36 cellular contexts compared by ENCODE assay signal in genomic region chr20:48202334-48202733, GRCh38.
"Had no signal": no experiment of that assay in that cellular context is flagged by ENCODE, and none has a peak within 500 bp of the region (broad histone marks: within the 10 kb centered on the region; RNA-seq: fewer than 3 reads in every experiment).

No MANE protein-coding gene starts in this region.

- H3K27ac ChIP-seq: ascending aorta, cardiac muscle cell, VCaP had no signal

- DNase-seq: activated B cell treated with CpG ODN at 0.5 μM for 24 hours; activated CD4-positive, alpha-beta memory T cell treated with anti-CD3 and anti-CD28 coated beads for 36 hours; activated CD4-positive, alpha-beta T cell treated with anti-CD3 and anti-CD28 coated beads for 4 hours; activated CD4-positive, alpha-beta T cell treated with anti-CD3 and anti-CD28 coated beads, Interleukin-2, amount 10 ng/mL, durations not matched to agents 24 days and 14 days; activated CD4-positive, alpha-beta T cell treated with anti-CD3 and anti-CD28 coated beads, Interleukin-2, amount 50 U/mL, for 1 hour; activated CD4-positive, alpha-beta T cell treated with anti-CD3 and anti-CD28 coated beads, Interleukin-2, amount 50 U/mL, for 4 hours; activated CD4-positive, CD25-positive, alpha-beta regulatory T cell treated with anti-CD3 and anti-CD28 coated beads, Interleukin-2, amount 50 U/mL, for 72 hours; activated CD8-positive, alpha-beta memory T cell treated with anti-CD3 and anti-CD28 coated beads, Interleukin-2, amount 50 U/mL, for 4 hours; activated CD8-positive, alpha-beta T cell treated with anti-CD3 and anti-CD28 coated beads for 36 hours; activated effector memory CD4-positive, alpha-beta T cell treated with anti-CD3 and anti-CD28 coated beads, Interleukin-2, amount 50 U/mL, for 16 hours; activated gamma-delta T cell treated with Interleukin-2 at 50 U/mL for 16 hours; activated naive CD4-positive, alpha-beta T cell; activated naive CD4-positive, alpha-beta T cell treated with anti-CD3 and anti-CD28 coated beads for 36 hours; activated naive CD4-positive, alpha-beta T cell treated with anti-CD3 and anti-CD28 coated beads, Interleukin-2, amount 50 U/mL, for 16 hours; activated naive CD8-positive, alpha-beta T cell treated with anti-CD3 and anti-CD28 coated beads for 36 hours; activated T-cell treated with anti-CD3 and anti-CD28 coated beads for 4 hours; activated T-cell treated with anti-CD3 and anti-CD28 coated beads, Interleukin-2, amount 50 U/mL, for 1 hour; activated T-cell treated with anti-CD3 and anti-CD28 coated beads, Interleukin-2, amount 50 U/mL, for 4 hours; activated T-cell treated with anti-CD3 and anti-CD28 coated beads, Interleukin-2, amount 50 U/mL, for 72 hours; amygdala; anterior cingulate cortex; caudate nucleus; cerebellar nuclear complex; T-helper 1 cell; T-helper 2 cell; T-helper 9 cell had no signal

- H3K27me3 ChIP-seq: ascending aorta, cardiac muscle cell had no signal

- H3K9me3 ChIP-seq: ascending aorta had no signal

- H3K4me1 ChIP-seq: ascending aorta had no signal

- H3K36me3 ChIP-seq: ascending aorta, cardiac muscle cell had no signal

- ATAC-seq: activated CD8-positive, alpha-beta T cell treated with anti-CD3 and anti-CD28 coated beads for 36 hours; activated naive CD4-positive, alpha-beta T cell treated with anti-CD3 and anti-CD28 coated beads, Interleukin-2, amount 50 U/mL, for 72 hours; activated T-cell treated with anti-CD3 and anti-CD28 coated beads, Interleukin-2, amount 50 U/mL, for 4 hours; activated T-cell treated with anti-CD3 and anti-CD28 coated beads, Interleukin-2, amount 50 U/mL, for 72 hours; activated T-helper 17 cell treated with anti-CD3 and anti-CD28 coated beads, Interleukin-2, amount 50 U/mL, for 72 hours had no signal

- H3K4me1 Mint-ChIP-seq: activated B cell treated with CpG ODN at 0.5 μM for 24 hours; activated CD4-positive, alpha-beta T cell treated with anti-CD3 and anti-CD28 coated beads, Interleukin-2, amount 10 ng/mL, durations not matched to agents 24 days and 14 days; activated naive CD8-positive, alpha-beta T cell treated with anti-CD3 and anti-CD28 coated beads for 36 hours; activated T-helper 17 cell treated with anti-CD3 and anti-CD28 coated beads, Interleukin-2, amount 50 U/mL, for 72 hours; central memory CD8-positive, alpha-beta T cell had no signal

- H3K36me3 Mint-ChIP-seq: activated CD4-positive, alpha-beta memory T cell treated with anti-CD3 and anti-CD28 coated beads for 36 hours; activated naive CD4-positive, alpha-beta T cell treated with anti-CD3 and anti-CD28 coated beads, Interleukin-2, amount 50 U/mL, for 72 hours; activated naive CD8-positive, alpha-beta T cell treated with anti-CD3 and anti-CD28 coated beads for 36 hours; brain had no signal

- H3K9me3 Mint-ChIP-seq: activated B cell treated with CpG ODN at 0.5 μM for 24 hours; activated CD4-positive, alpha-beta memory T cell treated with anti-CD3 and anti-CD28 coated beads for 36 hours; activated CD4-positive, alpha-beta T cell treated with anti-CD3 and anti-CD28 coated beads, Interleukin-2, amount 10 ng/mL, durations not matched to agents 24 days and 14 days; activated CD8-positive, alpha-beta T cell treated with anti-CD3 and anti-CD28 coated beads for 36 hours; activated naive CD4-positive, alpha-beta T cell treated with anti-CD3 and anti-CD28 coated beads for 36 hours; activated naive CD4-positive, alpha-beta T cell treated with anti-CD3 and anti-CD28 coated beads, Interleukin-2, amount 50 U/mL, for 72 hours; activated naive CD8-positive, alpha-beta T cell treated with anti-CD3 and anti-CD28 coated beads for 36 hours; activated T-cell treated with anti-CD3 and anti-CD28 coated beads, Interleukin-2, amount 50 U/mL, for 4 hours; activated T-cell treated with anti-CD3 and anti-CD28 coated beads, Interleukin-2, amount 50 U/mL, for 72 hours; activated T-helper 1 cell treated with anti-CD3 and anti-CD28 coated beads, Interleukin-12 subunit alpha, Interleukin-12 subunit beta, Interleukin-2, Interleukin-4 antibody, amounts not matched to agents 30 ng/mL and 10 ng/mL and 1 ng/mL, durations not matched to agents 14 hours and 24 hours and 36 hours; activated T-helper 17 cell treated with anti-CD3 and anti-CD28 coated beads, Interleukin-2, amount 50 U/mL, for 72 hours; central memory CD8-positive, alpha-beta T cell; T-helper 1 cell treated with Interleukin-12 subunit alpha and Interleukin-12 subunit beta and Interleukin-4 antibody, amounts not matched to agents 30 μg/mL and 1 μg/mL, for 36 hours; T-helper 2 cell treated with Interferon-gamma antibody and Interleukin-4, amounts not matched to agents 5 μg/mL and 100 μg/mL, for 36 hours had no signal

- H3K27ac Mint-ChIP-seq: activated B cell treated with CpG ODN at 0.5 μM for 24 hours; activated CD4-positive, alpha-beta memory T cell treated with anti-CD3 and anti-CD28 coated beads for 36 hours; activated CD4-positive, alpha-beta T cell treated with anti-CD3 and anti-CD28 coated beads, Interleukin-2, amount 10 ng/mL, durations not matched to agents 24 days and 14 days; activated CD8-positive, alpha-beta T cell treated with anti-CD3 and anti-CD28 coated beads for 36 hours; activated naive CD4-positive, alpha-beta T cell treated with anti-CD3 and anti-CD28 coated beads for 36 hours; activated naive CD4-positive, alpha-beta T cell treated with anti-CD3 and anti-CD28 coated beads, Interleukin-2, amount 50 U/mL, for 72 hours; activated naive CD8-positive, alpha-beta T cell treated with anti-CD3 and anti-CD28 coated beads for 36 hours; activated T-cell treated with anti-CD3 and anti-CD28 coated beads, Interleukin-2, amount 50 U/mL, for 72 hours; activated T-helper 1 cell treated with anti-CD3 and anti-CD28 coated beads, Interleukin-12 subunit alpha, Interleukin-12 subunit beta, Interleukin-2, Interleukin-4 antibody, amounts not matched to agents 30 ng/mL and 10 ng/mL and 1 ng/mL, durations not matched to agents 14 hours and 24 hours and 36 hours; activated T-helper 17 cell treated with anti-CD3 and anti-CD28 coated beads, Interleukin-2, amount 50 U/mL, for 72 hours; T-helper 1 cell treated with Interleukin-12 subunit alpha and Interleukin-12 subunit beta and Interleukin-4 antibody, amounts not matched to agents 30 μg/mL and 1 μg/mL, for 36 hours; T-helper 2 cell treated with Interferon-gamma antibody and Interleukin-4, amounts not matched to agents 5 μg/mL and 100 μg/mL, for 36 hours had no signal

- H3K4me3 ChIP-seq: ascending aorta, cardiac muscle cell had no signal

- H3K4me3 Mint-ChIP-seq: activated B cell treated with CpG ODN at 0.5 μM for 24 hours; activated CD4-positive, alpha-beta memory T cell treated with anti-CD3 and anti-CD28 coated beads for 36 hours; activated CD4-positive, alpha-beta T cell treated with anti-CD3 and anti-CD28 coated beads, Interleukin-2, amount 10 ng/mL, durations not matched to agents 24 days and 14 days; activated CD8-positive, alpha-beta T cell treated with anti-CD3 and anti-CD28 coated beads for 36 hours; activated naive CD4-positive, alpha-beta T cell treated with anti-CD3 and anti-CD28 coated beads for 36 hours; activated naive CD8-positive, alpha-beta T cell treated with anti-CD3 and anti-CD28 coated beads for 36 hours; activated T-cell treated with anti-CD3 and anti-CD28 coated beads, Interleukin-2, amount 50 U/mL, for 4 hours; activated T-cell treated with anti-CD3 and anti-CD28 coated beads, Interleukin-2, amount 50 U/mL, for 72 hours; activated T-helper 1 cell treated with anti-CD3 and anti-CD28 coated beads, Interleukin-12 subunit alpha, Interleukin-12 subunit beta, Interleukin-2, Interleukin-4 antibody, amounts not matched to agents 30 ng/mL and 10 ng/mL and 1 ng/mL, durations not matched to agents 14 hours and 24 hours and 36 hours; activated T-helper 17 cell treated with anti-CD3 and anti-CD28 coated beads, Interleukin-2, amount 50 U/mL, for 72 hours; brain; central memory CD8-positive, alpha-beta T cell; T-helper 1 cell treated with Interleukin-12 subunit alpha and Interleukin-12 subunit beta and Interleukin-4 antibody, amounts not matched to agents 30 μg/mL and 1 μg/mL, for 36 hours; T-helper 2 cell treated with Interferon-gamma antibody and Interleukin-4, amounts not matched to agents 5 μg/mL and 100 μg/mL, for 36 hours had no signal

- H3K27me3 Mint-ChIP-seq: activated CD4-positive, alpha-beta T cell treated with anti-CD3 and anti-CD28 coated beads, Interleukin-2, amount 10 ng/mL, durations not matched to agents 24 days and 14 days; activated naive CD8-positive, alpha-beta T cell treated with anti-CD3 and anti-CD28 coated beads for 36 hours had no signal
